Comparison of ENCODE assay signal across 31 cellular contexts in genomic region chr1:152473887-152474537, GRCh38. TPM values are rescaled to one million over a fixed set of nuclear protein-coding genes. Genes with fewer than 3 reads are reported as not detected.
DNase-seq lines count a peak whose midpoint lies in the region; ATAC-seq, FAIRE-seq and TF ChIP-seq lines count a peak whose summit lies in the region.
"Had no signal": no experiment of that assay in that cellular context is flagged by ENCODE, and none has a peak within 500 bp of the region (broad histone marks: within the 10 kb centered on the region; RNA-seq: fewer than 3 reads in every experiment).

No MANE protein-coding gene starts in this region.

- peaks cover 5% of the 10 kb centered on the region for H3K27me3 Mint-ChIP-seq in astrocyte (ENCODE audit: low read depth, unreplicated experiment)

- no peak overlapping the region for H2AFZ ChIP-seq in astrocyte (ENCODE audit: low read depth, low read length)
- H2AFZ ChIP-seq: neural progenitor cell had no signal

- H3K27me3 ChIP-seq in astrocyte (ENCODE audit: insufficient read depth, low read length): no peaks in the 10 kb centered on the region
- H3K27me3 ChIP-seq: BE2C, neural progenitor cell, vagina had no signal

- no peak overlapping the region for H3K27ac ChIP-seq in astrocyte (ENCODE audit: low read depth, low read length)
- H3K27ac ChIP-seq: left ventricle myocardium inferior, neural progenitor cell, SJSA1, vagina had no signal

- no peaks in the 10 kb centered on the region for H3K4me1 Mint-ChIP-seq in astrocyte (ENCODE audit: low read depth, unreplicated experiment)
- H3K4me1 Mint-ChIP-seq: activated CD4-positive, alpha-beta T cell treated with anti-CD3 and anti-CD28 coated beads, Interleukin-2, amount 10 ng/mL, durations not matched to agents 7 days and 5 days; H9; neural progenitor cell; T-cell had no signal

- H3K4me2 ChIP-seq in astrocyte (ENCODE audit: low read length): no peak overlapping the region
- H3K4me2 ChIP-seq: neural progenitor cell had no signal

- H3K4me1 ChIP-seq in astrocyte (ENCODE audit: insufficient read depth, low read length): no peaks in the 10 kb centered on the region
- H3K4me1 ChIP-seq: BE2C, left ventricle myocardium inferior, neural progenitor cell, SJSA1, vagina had no signal

- peaks cover 42% of the 10 kb centered on the region for H3K9me3 Mint-ChIP-seq in astrocyte (ENCODE audit: unreplicated experiment)

- no peak overlapping the region for H3K4me3 Mint-ChIP-seq in astrocyte (ENCODE audit: unreplicated experiment)
- H3K4me3 Mint-ChIP-seq: activated CD4-positive, alpha-beta T cell treated with anti-CD3 and anti-CD28 coated beads, Interleukin-2, amount 10 ng/mL, durations not matched to agents 7 days and 5 days; activated naive CD8-positive, alpha-beta T cell; CD8-positive, alpha-beta T cell; H9; neural progenitor cell; stimulated activated naive CD8-positive, alpha-beta T cell treated with anti-CD3 and anti-CD28 coated beads, Interleukin-15, Interleukin-2, amounts not matched to agents 100 ng/mL and 50 ng/mL, for 24 hours; T-cell had no signal

- FAIRE-seq in astrocyte (lab: Jason Lieb, UNC): no peak
- FAIRE-seq: GM12892 had no signal

- H3K9ac ChIP-seq in astrocyte (ENCODE audit: low read length): no peak overlapping the region
- H3K9ac ChIP-seq: neural progenitor cell had no signal

- peaks cover 3% of the 10 kb centered on the region for H3K9me3 ChIP-seq in astrocyte (ENCODE audit: insufficient read depth, low read depth, low read length)
- H3K9me3 ChIP-seq: BE2C, vagina had no signal

- H3K36me3 ChIP-seq in astrocyte (ENCODE audit: insufficient read depth, low read length): no peaks in the 10 kb centered on the region
- H3K36me3 ChIP-seq: BE2C, left ventricle myocardium inferior, neural progenitor cell, SJSA1, vagina had no signal

- DNase-seq in Daoy (ENCODE audit: low read depth) (peak; percentile 21), M059J (ENCODE audit: low read depth) (peak; percentile 30), astrocyte (ENCODE audit: low read depth) (no peak), glomerular visceral epithelial cell (ENCODE audit: extremely low spot score) (peak; percentile 25), NCI-H526 (lab: John Stamatoyannopoulos, UW) (no peak), DMS79 (lab: John Stamatoyannopoulos, UW) (no peak), middle frontal gyrus (ENCODE audit: extremely low spot score, low spot score) (no peak)
- DNase-seq: activated CD4-positive, alpha-beta T cell treated with anti-CD3 and anti-CD28 coated beads, Interleukin-2, amount 10 ng/mL, durations not matched to agents 7 days and 5 days; activated effector memory CD4-positive, alpha-beta T cell treated with anti-CD3 and anti-CD28 coated beads, Interleukin-2, amount 50 U/mL, for 16 hours; activated T-cell treated with anti-CD3 and anti-CD28 coated beads, Interleukin-2, amount 50 U/mL, for 1 hour; BE2C; CD8-positive, alpha-beta T cell; glutamatergic neuron; H9; left ventricle myocardium inferior; NCI-H1436 treated with DMSO at 0.1 percent for 48 hours; NCI-H345; NCI-H748 treated with DMSO at 0.1 percent for 48 hours; RPMI8226; stimulated activated CD4-positive, alpha-beta T cell treated with anti-CD3 and anti-CD28 coated beads, Interleukin-1b, Interleukin-23, amount 100 ng/mL, for 48 hours; T-cell had no signal

- no peak for TF ChIP-seq CTCF in astrocyte (IDR thresholded peaks at IDR 0.05; ENCODE audit: insufficient read depth, low read depth, low read length)

- no peak for ATAC-seq in HG02970 (IDR thresholded peaks at IDR 0.05; ENCODE audit: low FRiP score, unreplicated experiment)
- ATAC-seq: CD8-positive, alpha-beta T cell; T-cell had no signal

- H3K4me3 ChIP-seq in astrocyte (ENCODE audit: insufficient read depth, low read depth, low read length): no peak overlapping the region
- H3K4me3 ChIP-seq: left ventricle myocardium inferior, neural progenitor cell, SJSA1, vagina had no signal

- peak overlapping the region; percentile 0 for H3K27ac Mint-ChIP-seq in astrocyte (ENCODE audit: unreplicated experiment)
- H3K27ac Mint-ChIP-seq: activated CD4-positive, alpha-beta T cell treated with anti-CD3 and anti-CD28 coated beads, Interleukin-2, amount 10 ng/mL, durations not matched to agents 7 days and 5 days; activated naive CD8-positive, alpha-beta T cell; CD8-positive, alpha-beta T cell; H9; neural progenitor cell; stimulated activated naive CD8-positive, alpha-beta T cell treated with anti-CD3 and anti-CD28 coated beads, Interleukin-15, Interleukin-2, amounts not matched to agents 100 ng/mL and 50 ng/mL, for 24 hours; T-cell had no signal

- H3K36me3 Mint-ChIP-seq in astrocyte (ENCODE audit: low read depth, unreplicated experiment): peaks cover 2% of the 10 kb centered on the region
- H3K36me3 Mint-ChIP-seq: T-cell had no signal

- no peaks in the 10 kb centered on the region for H3K79me2 ChIP-seq in astrocyte (ENCODE audit: insufficient read depth, low read length)

- no peaks in the 10 kb centered on the region for H4K20me1 ChIP-seq in astrocyte (ENCODE audit: insufficient read depth, low read length)

RNA-seq across cellular contexts. Expression of gene LCE5A, which starts 36.6 kb away (rescaled TPM):
- not detected in 2 replicates for total RNA-seq in Daoy (2014; rRNA removed; shearing (Covaris generic))
- not detected in 2 replicates for total RNA-seq in M059J (2014; rRNA removed; shearing (Covaris generic))
- total RNA-seq in astrocyte: not detected in 2 replicates
- total RNA-seq: activated CD4-positive, alpha-beta T cell treated with anti-CD3 and anti-CD28 coated beads, Interleukin-2, amount 10 ng/mL, durations not matched to agents 7 days and 5 days; CD8-positive, alpha-beta T cell; G401; H9; left ventricle myocardium inferior; mesenteric fat pad; myocyte; SJSA1; T-cell; vagina had no signal

RNA-seq across cellular contexts. Expression of gene CRCT1, which starts 40.3 kb away (rescaled TPM):
- not detected in 2 replicates for total RNA-seq in Daoy (2014; rRNA removed; shearing (Covaris generic))
- not detected in 2 replicates for total RNA-seq in M059J (2014; rRNA removed; shearing (Covaris generic))
- not detected in 2 replicates for total RNA-seq in astrocyte
- total RNA-seq: activated CD4-positive, alpha-beta T cell treated with anti-CD3 and anti-CD28 coated beads, Interleukin-2, amount 10 ng/mL, durations not matched to agents 7 days and 5 days; CD8-positive, alpha-beta T cell; G401; H9; left ventricle myocardium inferior; mesenteric fat pad; myocyte; SJSA1; T-cell had no signal

RNA-seq across cellular contexts. Expression of gene CRNN, which starts 59.9 kb away (rescaled TPM):
- total RNA-seq in Daoy (2014; rRNA removed; shearing (Covaris generic)): not detected in 2 replicates
- total RNA-seq in M059J (2014; rRNA removed; shearing (Covaris generic)): not detected in 2 replicates
- total RNA-seq in astrocyte: not detected in 2 replicates
- total RNA-seq: activated CD4-positive, alpha-beta T cell treated with anti-CD3 and anti-CD28 coated beads, Interleukin-2, amount 10 ng/mL, durations not matched to agents 7 days and 5 days; CD8-positive, alpha-beta T cell; G401; H9; left ventricle myocardium inferior; mesenteric fat pad; myocyte; T-cell had no signal

Comparison
In these comparisons a context has a peak if more than half of its experiments do, and no peak if none do; other contexts are left out.
1. DNase-seq: peak in Daoy (single experiment), M059J (single experiment) and glomerular visceral epithelial cell (single experiment); none in astrocyte (single experiment), NCI-H526 (0 of 2), DMS79 (single experiment) and middle frontal gyrus (single experiment).